ENCODE assay signal across 9 cellular contexts in genomic region chr1:62508187-62508758, GRCh38.
DNase-seq lines count a peak whose midpoint lies in the region; ATAC-seq, FAIRE-seq and TF ChIP-seq lines count a peak whose summit lies in the region.
"Had no signal": no experiment of that assay in that cellular context is flagged by ENCODE, and none has a peak within 500 bp of the region (broad histone marks: within the 10 kb centered on the region; RNA-seq: fewer than 3 reads in every experiment).

No MANE protein-coding gene starts in this region.

- no peaks in the 10 kb centered on the region for H3K9me3 Mint-ChIP-seq in activated naive CD4-positive, alpha-beta T cell treated with anti-CD3 and anti-CD28 coated beads for 36 hours
- H3K9me3 Mint-ChIP-seq: activated naive CD4-positive, alpha-beta T cell treated with anti-CD3 and anti-CD28 coated beads, Interleukin-2, amount 50 U/mL, for 24 hours had no signal

- H3K36me3 Mint-ChIP-seq in activated naive CD4-positive, alpha-beta T cell treated with anti-CD3 and anti-CD28 coated beads for 36 hours (ENCODE audit: low read depth), result no peaks in the 10 kb centered on the region

- peak; percentile 17 for DNase-seq in activated naive CD4-positive, alpha-beta T cell treated with anti-CD3 and anti-CD28 coated beads for 36 hours
- DNase-seq in activated naive CD4-positive, alpha-beta T cell treated with Interleukin-2 at 50 U/mL for 16 hours, result no peak
- DNase-seq in NB4 (ENCODE audit: low read depth), result peak; percentile 56
- peak; percentile 54 for DNase-seq in amniotic epithelial cell (ENCODE audit: low read depth)
- no peak for DNase-seq in kidney
- no peak for DNase-seq in activated T-cell treated with anti-CD3 and anti-CD28 coated beads, Interleukin-2, amount 50 U/mL, for 1 hour

- ATAC-seq in HG02610 (IDR thresholded peaks at IDR 0.05; ENCODE audit: unreplicated experiment) (no peak), HG02642 (IDR thresholded peaks at IDR 0.05; ENCODE audit: poor library complexity, unreplicated experiment) (no peak)

- no peaks in the 10 kb centered on the region for H3K4me1 ChIP-seq in kidney (ENCODE audit: control insufficient read depth in 1 of 2, insufficient read depth in 1 of 2, low read depth in 1 of 2, low read length in 2 of 2)

- no peak overlapping the region for H3K4me3 Mint-ChIP-seq in activated naive CD4-positive, alpha-beta T cell treated with anti-CD3 and anti-CD28 coated beads for 36 hours
- H3K4me3 Mint-ChIP-seq: activated naive CD4-positive, alpha-beta T cell treated with anti-CD3 and anti-CD28 coated beads, Interleukin-2, amount 50 U/mL, for 24 hours had no signal

- H3K27me3 Mint-ChIP-seq in activated naive CD4-positive, alpha-beta T cell treated with anti-CD3 and anti-CD28 coated beads for 36 hours (ENCODE audit: low read depth), result no peaks in the 10 kb centered on the region
- H3K27me3 Mint-ChIP-seq: activated naive CD4-positive, alpha-beta T cell treated with anti-CD3 and anti-CD28 coated beads, Interleukin-2, amount 50 U/mL, for 24 hours had no signal

- intact Hi-C loops in activated naive CD4-positive, alpha-beta T cell treated with anti-CD3 and anti-CD28 coated beads for 36 hours (cut with micrococcal nuclease), result loop anchor here (1.0 kb wide), 1 partner anchor 238 kb away; no protein-coding TSS in a partner anchor
- intact Hi-C loops in kidney (cut with DNase I), result no loop called here

- peak; percentile 80 for FAIRE-seq in kidney (lab: Jason Lieb, UNC)

- no peak for TF ChIP-seq POLR2A in NB4 (IDR thresholded peaks at IDR 0.05; ENCODE audit: extremely low read depth, insufficient read length)

- H3K9me3 ChIP-seq in kidney (ENCODE audit: control insufficient read depth in 1 of 2, low read length in 2 of 2), result no peaks in the 10 kb centered on the region

- H3K4me3 ChIP-seq in NB4 (ENCODE audit: low read depth, low read length) (no peak overlapping the region), kidney (ENCODE audit: low read length in 2 of 2) (no peak overlapping the region)

- peaks cover 0 to 6% of the 10 kb centered on the region in 2 donors for H3K36me3 ChIP-seq in kidney (ENCODE audit: control insufficient read depth in 1 of 2, insufficient read depth in 2 of 2, low read length in 2 of 2)

- H3K27ac ChIP-seq in kidney (ENCODE audit: low read depth in 2 of 2, low read length in 2 of 2), result no peak overlapping the region

- peak; percentile 41 for TF ChIP-seq CTCF in NB4 (IDR thresholded peaks at IDR 0.05; ENCODE audit: low read depth, low read length)
- TF ChIP-seq CTCF in kidney (IDR thresholded peaks at IDR 0.05; ENCODE audit: borderline replicate concordance, extremely low read depth, insufficient read depth), result peak; percentile 59

- no peak overlapping the region for H3K27ac Mint-ChIP-seq in activated naive CD4-positive, alpha-beta T cell treated with anti-CD3 and anti-CD28 coated beads for 36 hours
- H3K27ac Mint-ChIP-seq: activated naive CD4-positive, alpha-beta T cell treated with anti-CD3 and anti-CD28 coated beads, Interleukin-2, amount 50 U/mL, for 24 hours had no signal

- CTCF ChIA-PET in activated naive CD4-positive, alpha-beta T cell treated with anti-CD3 and anti-CD28 coated beads for 36 hours (lab: Charles Lee), result interaction anchor here (0.5 to 3.5 kb wide), 4 partner anchors 157 to 249 kb away, joined by 3 to 21 read pairs (median 8); no protein-coding TSS in a partner anchor

- H3K9ac ChIP-seq in kidney (ENCODE audit: low read length in 2 of 2), result no peak overlapping the region

- H3K4me1 Mint-ChIP-seq in activated naive CD4-positive, alpha-beta T cell treated with anti-CD3 and anti-CD28 coated beads for 36 hours (ENCODE audit: low read depth), result no peaks in the 10 kb centered on the region
- H3K4me1 Mint-ChIP-seq: activated naive CD4-positive, alpha-beta T cell treated with anti-CD3 and anti-CD28 coated beads, Interleukin-2, amount 50 U/mL, for 24 hours had no signal

Comparison
In these comparisons a context has a peak if more than half of its experiments do, and no peak if none do; other contexts are left out.
1. DNase-seq: peak in activated naive CD4-positive, alpha-beta T cell treated with anti-CD3 and anti-CD28 coated beads for 36 hours (single experiment), NB4 (single experiment) and amniotic epithelial cell (single experiment); none in activated naive CD4-positive, alpha-beta T cell treated with Interleukin-2 at 50 U/mL for 16 hours (single experiment), kidney (single experiment) and activated T-cell treated with anti-CD3 and anti-CD28 coated beads, Interleukin-2, amount 50 U/mL, for 1 hour (single experiment).